1 cellular context compared by ENCODE assay signal in the genomic region with DNA sequence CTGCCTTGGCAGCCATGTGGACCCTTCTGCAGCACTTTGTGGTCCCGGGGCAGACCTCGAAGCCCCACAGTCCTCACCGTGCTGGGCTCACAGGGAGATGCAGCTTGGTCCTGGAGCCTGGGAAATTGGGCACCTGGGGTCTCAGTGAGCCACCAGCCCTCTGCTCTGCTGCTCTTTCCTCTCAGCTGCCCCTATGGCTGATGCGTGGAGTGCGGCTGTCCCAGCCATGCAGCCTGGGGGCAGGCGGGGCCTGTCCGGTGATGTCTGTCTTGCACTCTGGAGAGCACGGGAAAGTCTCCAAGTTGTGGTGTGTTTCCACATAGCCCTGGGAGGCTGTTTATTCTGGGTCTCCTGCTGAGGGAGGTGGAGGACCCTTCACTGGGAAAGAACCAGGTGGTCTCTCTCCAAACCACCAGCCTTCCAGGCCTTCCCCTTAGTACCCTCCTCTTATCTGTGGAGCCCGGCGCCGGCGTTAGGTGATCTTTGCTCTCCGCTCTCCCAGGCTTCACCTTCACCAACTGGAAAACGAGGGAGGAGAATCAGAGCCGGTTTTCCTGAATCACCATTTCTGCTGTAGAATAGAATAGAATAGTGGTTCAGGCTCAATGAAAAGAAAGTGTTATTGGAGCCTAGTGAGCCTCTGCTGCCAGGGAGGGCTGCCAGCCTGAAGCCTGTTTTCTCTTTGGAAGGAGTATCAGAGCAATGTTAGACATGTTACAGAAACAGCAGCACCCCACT.
TF ChIP-seq lines count a peak whose summit lies in the region.

No MANE protein-coding gene starts in this region.

TF ChIP-seq in HepG2, 621 proteins besides CTCF, POLR2A, EP300 and RAD21 (continued from another document and continues in another):
- TF ChIP-seq KMT2A (CRISPR knock-in tag; IDR thresholded peaks at IDR 0.05) (0 out of 2 replicates have a peak, but pooled peaks have one; percentile 40), POLR2AphosphoS2 (IDR thresholded peaks at IDR 0.05; ENCODE audit: low read depth, low read length) (no peak), SRSF4 (IDR thresholded peaks at IDR 0.05; ENCODE audit: low read depth, low read length, poor library complexity, severe bottlenecking) (no peak), TAF1 (CRISPR knock-in tag; IDR thresholded peaks at IDR 0.05) (0 out of 2 replicates have a peak, but pooled peaks have one; percentile 27), PHF5A (CRISPR knock-in tag; IDR thresholded peaks at IDR 0.05; ENCODE audit: low read depth, unreplicated experiment) (no peak), BRD4 (CRISPR knock-in tag; IDR thresholded peaks at IDR 0.05) (no peak), ZNF331 (CRISPR knock-in tag; IDR thresholded peaks at IDR 0.05) (no peak), NR2F2 (IDR thresholded peaks at IDR 0.05; ENCODE audit: borderline replicate concordance, low read depth) (no peak), CREM (IDR thresholded peaks at IDR 0.05) (no peak), CREM (CRISPR knock-in tag; IDR thresholded peaks at IDR 0.05) (no peak), PLRG1 (conservative IDR thresholded peaks at IDR 0.05) (no peak), RORA (CRISPR knock-in tag; IDR thresholded peaks at IDR 0.05) (no peak), REPIN1 (CRISPR knock-in tag; IDR thresholded peaks at IDR 0.05; ENCODE audit: borderline replicate concordance, low read depth) (no peak), ZFAT (CRISPR knock-in tag; conservative IDR thresholded peaks at IDR 0.05) (no peak), TCF12 (IDR thresholded peaks at IDR 0.05) (no peak), TCF12 (CRISPR knock-in tag; IDR thresholded peaks at IDR 0.05) (no peak), ZNF878 (CRISPR knock-in tag; IDR thresholded peaks at IDR 0.05) (no peak), ZNF615 (CRISPR knock-in tag; IDR thresholded peaks at IDR 0.05; ENCODE audit: borderline replicate concordance) (no peak), ZNF329 (CRISPR knock-in tag; IDR thresholded peaks at IDR 0.05; ENCODE audit: low read depth) (no peak), NCOR1 (IDR thresholded peaks at IDR 0.05; ENCODE audit: borderline replicate concordance, low read length) (no peak), ZNF510 (CRISPR knock-in tag; IDR thresholded peaks at IDR 0.05; ENCODE audit: low read depth) (peak; percentile 69; the same call in 1 of the 2 replicates), HNRNPL (IDR thresholded peaks at IDR 0.05; ENCODE audit: low read depth, low read length) (peak; percentile 53; the same call in 1 of the 2 replicates), TSC22D2 (CRISPR knock-in tag; IDR thresholded peaks at IDR 0.05; ENCODE audit: borderline replicate concordance) (no peak), ZIK1 (CRISPR knock-in tag; IDR thresholded peaks at IDR 0.05; ENCODE audit: borderline replicate concordance, low read depth) (no peak), KLF15 (CRISPR knock-in tag; IDR thresholded peaks at IDR 0.05; ENCODE audit: borderline replicate concordance) (no peak)
- TF ChIP-seq, protein P1, sequence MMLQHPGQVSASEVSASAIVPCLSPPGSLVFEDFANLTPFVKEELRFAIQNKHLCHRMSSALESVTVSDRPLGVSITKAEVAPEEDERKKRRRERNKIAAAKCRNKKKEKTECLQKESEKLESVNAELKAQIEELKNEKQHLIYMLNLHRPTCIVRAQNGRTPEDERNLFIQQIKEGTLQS (CRISPR knock-in tag; IDR thresholded peaks at IDR 0.05): 0 out of 2 replicates have a peak, but pooled peaks have one; percentile 19
- TF ChIP-seq, protein P2, sequence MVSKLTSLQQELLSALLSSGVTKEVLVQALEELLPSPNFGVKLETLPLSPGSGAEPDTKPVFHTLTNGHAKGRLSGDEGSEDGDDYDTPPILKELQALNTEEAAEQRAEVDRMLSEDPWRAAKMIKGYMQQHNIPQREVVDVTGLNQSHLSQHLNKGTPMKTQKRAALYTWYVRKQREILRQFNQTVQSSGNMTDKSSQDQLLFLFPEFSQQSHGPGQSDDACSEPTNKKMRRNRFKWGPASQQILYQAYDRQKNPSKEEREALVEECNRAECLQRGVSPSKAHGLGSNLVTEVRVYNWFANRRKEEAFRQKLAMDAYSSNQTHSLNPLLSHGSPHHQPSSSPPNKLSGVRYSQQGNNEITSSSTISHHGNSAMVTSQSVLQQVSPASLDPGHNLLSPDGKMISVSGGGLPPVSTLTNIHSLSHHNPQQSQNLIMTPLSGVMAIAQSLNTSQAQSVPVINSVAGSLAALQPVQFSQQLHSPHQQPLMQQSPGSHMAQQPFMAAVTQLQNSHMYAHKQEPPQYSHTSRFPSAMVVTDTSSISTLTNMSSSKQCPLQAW (CRISPR knock-in tag; IDR thresholded peaks at IDR 0.05): 0 out of 2 replicates have a peak, but pooled peaks have one; percentile 31
- TF ChIP-seq, protein P3, sequence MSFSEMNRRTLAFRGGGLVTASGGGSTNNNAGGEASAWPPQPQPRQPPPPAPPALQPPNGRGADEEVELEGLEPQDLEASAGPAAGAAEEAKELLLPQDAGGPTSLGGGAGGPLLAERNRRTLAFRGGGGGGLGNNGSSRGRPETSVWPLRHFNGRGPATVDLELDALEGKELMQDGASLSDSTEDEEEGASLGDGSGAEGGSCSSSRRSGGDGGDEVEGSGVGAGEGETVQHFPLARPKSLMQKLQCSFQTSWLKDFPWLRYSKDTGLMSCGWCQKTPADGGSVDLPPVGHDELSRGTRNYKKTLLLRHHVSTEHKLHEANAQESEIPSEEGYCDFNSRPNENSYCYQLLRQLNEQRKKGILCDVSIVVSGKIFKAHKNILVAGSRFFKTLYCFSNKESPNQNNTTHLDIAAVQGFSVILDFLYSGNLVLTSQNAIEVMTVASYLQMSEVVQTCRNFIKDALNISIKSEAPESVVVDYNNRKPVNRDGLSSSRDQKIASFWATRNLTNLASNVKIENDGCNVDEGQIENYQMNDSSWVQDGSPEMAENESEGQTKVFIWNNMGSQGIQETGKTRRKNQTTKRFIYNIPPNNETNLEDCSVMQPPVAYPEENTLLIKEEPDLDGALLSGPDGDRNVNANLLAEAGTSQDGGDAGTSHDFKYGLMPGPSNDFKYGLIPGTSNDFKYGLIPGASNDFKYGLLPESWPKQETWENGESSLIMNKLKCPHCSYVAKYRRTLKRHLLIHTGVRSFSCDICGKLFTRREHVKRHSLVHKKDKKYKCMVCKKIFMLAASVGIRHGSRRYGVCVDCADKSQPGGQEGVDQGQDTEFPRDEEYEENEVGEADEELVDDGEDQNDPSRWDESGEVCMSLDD (CRISPR knock-in tag; IDR thresholded peaks at IDR 0.05; ENCODE audit: borderline replicate concordance): no peak
- TF ChIP-seq, protein P4, sequence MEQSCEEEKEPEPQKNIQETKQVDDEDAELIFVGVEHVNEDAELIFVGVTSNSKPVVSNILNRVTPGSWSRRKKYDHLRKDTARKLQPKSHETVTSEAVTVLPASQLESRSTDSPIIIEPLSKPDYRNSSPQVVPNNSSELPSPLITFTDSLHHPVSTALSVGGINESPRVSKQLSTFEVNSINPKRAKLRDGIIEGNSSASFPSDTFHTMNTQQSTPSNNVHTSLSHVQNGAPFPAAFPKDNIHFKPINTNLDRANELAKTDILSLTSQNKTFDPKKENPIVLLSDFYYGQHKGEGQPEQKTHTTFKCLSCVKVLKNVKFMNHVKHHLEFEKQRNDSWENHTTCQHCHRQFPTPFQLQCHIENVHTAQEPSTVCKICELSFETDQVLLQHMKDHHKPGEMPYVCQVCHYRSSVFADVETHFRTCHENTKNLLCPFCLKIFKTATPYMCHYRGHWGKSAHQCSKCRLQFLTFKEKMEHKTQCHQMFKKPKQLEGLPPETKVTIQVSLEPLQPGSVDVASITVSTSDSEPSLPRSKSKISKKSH (CRISPR knock-in tag; IDR thresholded peaks at IDR 0.05; ENCODE audit: borderline replicate concordance): no peak; the same call in 1 of the 2 replicates
- TF ChIP-seq, protein P5, sequence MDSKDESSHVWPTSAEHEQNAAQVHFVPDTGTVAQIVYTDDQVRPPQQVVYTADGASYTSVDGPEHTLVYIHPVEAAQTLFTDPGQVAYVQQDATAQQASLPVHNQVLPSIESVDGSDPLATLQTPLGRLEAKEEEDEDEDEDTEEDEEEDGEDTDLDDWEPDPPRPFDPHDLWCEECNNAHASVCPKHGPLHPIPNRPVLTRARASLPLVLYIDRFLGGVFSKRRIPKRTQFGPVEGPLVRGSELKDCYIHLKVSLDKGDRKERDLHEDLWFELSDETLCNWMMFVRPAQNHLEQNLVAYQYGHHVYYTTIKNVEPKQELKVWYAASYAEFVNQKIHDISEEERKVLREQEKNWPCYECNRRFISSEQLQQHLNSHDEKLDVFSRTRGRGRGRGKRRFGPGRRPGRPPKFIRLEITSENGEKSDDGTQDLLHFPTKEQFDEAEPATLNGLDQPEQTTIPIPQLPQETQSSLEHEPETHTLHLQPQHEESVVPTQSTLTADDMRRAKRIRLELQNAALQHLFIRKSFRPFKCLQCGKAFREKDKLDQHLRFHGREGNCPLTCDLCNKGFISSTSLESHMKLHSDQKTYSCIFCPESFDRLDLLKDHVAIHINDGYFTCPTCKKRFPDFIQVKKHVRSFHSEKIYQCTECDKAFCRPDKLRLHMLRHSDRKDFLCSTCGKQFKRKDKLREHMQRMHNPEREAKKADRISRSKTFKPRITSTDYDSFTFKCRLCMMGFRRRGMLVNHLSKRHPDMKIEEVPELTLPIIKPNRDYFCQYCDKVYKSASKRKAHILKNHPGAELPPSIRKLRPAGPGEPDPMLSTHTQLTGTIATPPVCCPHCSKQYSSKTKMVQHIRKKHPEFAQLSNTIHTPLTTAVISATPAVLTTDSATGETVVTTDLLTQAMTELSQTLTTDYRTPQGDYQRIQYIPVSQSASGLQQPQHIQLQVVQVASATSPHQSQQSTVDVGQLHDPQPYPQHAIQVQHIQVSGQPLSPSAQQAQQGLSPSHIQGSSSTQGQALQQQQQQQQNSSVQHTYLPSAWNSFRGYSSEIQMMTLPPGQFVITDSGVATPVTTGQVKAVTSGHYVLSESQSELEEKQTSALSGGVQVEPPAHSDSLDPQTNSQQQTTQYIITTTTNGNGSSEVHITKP (CRISPR knock-in tag; IDR thresholded peaks at IDR 0.05; ENCODE audit: low read depth): no peak
- TF ChIP-seq, protein P6, sequence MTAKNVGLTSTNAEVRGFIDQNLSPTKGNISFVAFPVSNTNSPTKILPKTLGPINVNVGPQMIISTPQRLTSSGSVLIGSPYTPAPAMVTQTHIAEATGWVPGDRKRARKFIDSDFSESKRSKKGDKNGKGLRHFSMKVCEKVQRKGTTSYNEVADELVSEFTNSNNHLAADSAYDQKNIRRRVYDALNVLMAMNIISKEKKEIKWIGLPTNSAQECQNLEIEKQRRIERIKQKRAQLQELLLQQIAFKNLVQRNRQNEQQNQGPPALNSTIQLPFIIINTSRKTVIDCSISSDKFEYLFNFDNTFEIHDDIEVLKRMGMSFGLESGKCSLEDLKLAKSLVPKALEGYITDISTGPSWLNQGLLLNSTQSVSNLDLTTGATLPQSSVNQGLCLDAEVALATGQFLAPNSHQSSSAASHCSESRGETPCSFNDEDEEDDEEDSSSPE (CRISPR knock-in tag; IDR thresholded peaks at IDR 0.05): 0 out of 2 replicates have a peak, but pooled peaks have one; percentile 30
- TF ChIP-seq, protein P7, sequence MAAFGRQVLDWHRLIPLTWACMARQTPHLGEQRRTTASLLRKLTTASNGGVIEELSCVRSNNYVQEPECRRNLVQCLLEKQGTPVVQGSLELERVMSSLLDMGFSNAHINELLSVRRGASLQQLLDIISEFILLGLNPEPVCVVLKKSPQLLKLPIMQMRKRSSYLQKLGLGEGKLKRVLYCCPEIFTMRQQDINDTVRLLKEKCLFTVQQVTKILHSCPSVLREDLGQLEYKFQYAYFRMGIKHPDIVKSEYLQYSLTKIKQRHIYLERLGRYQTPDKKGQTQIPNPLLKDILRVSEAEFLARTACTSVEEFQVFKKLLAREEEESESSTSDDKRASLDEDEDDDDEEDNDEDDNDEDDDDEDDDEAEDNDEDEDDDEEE (CRISPR knock-in tag; IDR thresholded peaks at IDR 0.05): 0 out of 2 replicates have a peak, but pooled peaks have one; percentile 22
- TF ChIP-seq, protein P8, sequence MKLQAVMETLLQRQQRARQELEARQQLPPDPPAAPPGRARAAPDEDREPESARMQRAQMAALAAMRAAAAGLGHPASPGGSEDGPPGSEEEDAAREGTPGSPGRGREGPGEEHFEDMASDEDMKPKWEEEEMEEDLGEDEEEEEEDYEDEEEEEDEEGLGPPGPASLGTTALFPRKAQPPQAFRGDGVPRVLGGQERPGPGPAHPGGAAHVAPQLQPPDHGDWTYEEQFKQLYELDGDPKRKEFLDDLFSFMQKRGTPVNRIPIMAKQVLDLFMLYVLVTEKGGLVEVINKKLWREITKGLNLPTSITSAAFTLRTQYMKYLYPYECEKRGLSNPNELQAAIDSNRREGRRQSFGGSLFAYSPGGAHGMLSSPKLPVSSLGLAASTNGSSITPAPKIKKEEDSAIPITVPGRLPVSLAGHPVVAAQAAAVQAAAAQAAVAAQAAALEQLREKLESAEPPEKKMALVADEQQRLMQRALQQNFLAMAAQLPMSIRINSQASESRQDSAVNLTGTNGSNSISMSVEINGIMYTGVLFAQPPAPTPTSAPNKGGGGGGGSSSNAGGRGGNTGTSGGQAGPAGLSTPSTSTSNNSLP (IDR thresholded peaks at IDR 0.05; ENCODE audit: low read depth, low read length): no peak
- TF ChIP-seq, protein P9, sequence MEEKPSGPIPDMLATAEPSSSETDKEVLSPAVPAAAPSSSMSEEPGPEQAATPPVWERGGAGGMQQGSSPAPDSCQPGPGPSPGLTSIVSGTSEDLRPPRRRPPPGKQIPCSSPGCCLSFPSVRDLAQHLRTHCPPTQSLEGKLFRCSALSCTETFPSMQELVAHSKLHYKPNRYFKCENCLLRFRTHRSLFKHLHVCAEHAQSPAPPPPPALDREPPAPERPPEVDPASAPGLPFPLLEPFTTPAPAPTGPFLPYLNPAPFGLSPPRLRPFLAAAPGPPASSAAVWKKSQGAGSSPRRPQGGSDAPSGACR (CRISPR knock-in tag; IDR thresholded peaks at IDR 0.05): no peak
- TF ChIP-seq, protein P10, sequence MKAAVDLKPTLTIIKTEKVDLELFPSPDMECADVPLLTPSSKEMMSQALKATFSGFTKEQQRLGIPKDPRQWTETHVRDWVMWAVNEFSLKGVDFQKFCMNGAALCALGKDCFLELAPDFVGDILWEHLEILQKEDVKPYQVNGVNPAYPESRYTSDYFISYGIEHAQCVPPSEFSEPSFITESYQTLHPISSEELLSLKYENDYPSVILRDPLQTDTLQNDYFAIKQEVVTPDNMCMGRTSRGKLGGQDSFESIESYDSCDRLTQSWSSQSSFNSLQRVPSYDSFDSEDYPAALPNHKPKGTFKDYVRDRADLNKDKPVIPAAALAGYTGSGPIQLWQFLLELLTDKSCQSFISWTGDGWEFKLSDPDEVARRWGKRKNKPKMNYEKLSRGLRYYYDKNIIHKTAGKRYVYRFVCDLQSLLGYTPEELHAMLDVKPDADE (CRISPR knock-in tag; IDR thresholded peaks at IDR 0.05): no peak
- TF ChIP-seq, protein P11, sequence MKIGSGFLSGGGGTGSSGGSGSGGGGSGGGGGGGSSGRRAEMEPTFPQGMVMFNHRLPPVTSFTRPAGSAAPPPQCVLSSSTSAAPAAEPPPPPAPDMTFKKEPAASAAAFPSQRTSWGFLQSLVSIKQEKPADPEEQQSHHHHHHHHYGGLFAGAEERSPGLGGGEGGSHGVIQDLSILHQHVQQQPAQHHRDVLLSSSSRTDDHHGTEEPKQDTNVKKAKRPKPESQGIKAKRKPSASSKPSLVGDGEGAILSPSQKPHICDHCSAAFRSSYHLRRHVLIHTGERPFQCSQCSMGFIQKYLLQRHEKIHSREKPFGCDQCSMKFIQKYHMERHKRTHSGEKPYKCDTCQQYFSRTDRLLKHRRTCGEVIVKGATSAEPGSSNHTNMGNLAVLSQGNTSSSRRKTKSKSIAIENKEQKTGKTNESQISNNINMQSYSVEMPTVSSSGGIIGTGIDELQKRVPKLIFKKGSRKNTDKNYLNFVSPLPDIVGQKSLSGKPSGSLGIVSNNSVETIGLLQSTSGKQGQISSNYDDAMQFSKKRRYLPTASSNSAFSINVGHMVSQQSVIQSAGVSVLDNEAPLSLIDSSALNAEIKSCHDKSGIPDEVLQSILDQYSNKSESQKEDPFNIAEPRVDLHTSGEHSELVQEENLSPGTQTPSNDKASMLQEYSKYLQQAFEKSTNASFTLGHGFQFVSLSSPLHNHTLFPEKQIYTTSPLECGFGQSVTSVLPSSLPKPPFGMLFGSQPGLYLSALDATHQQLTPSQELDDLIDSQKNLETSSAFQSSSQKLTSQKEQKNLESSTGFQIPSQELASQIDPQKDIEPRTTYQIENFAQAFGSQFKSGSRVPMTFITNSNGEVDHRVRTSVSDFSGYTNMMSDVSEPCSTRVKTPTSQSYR (CRISPR knock-in tag; IDR thresholded peaks at IDR 0.05; ENCODE audit: borderline replicate concordance): no peak
